In the genomic region with DNA sequence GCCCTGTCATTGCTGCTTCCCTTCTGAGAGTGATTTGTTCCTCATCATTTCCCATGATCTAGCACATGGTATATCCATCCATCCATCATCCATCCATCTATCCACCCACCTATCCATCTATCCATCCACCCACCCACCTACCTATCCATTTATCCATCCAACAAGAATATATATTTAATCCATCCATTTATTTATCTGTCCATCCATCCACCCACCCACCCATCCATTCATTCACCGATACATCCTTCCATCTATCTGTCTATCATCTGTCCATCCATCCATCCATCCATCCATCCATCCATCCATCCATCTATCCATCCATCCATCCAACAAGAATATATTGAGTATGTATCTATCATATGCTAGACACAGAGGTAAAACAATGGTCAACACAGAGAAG, we compare ENCODE assay signal across 25 cellular contexts.
"Had no signal": no experiment of that assay in that cellular context is flagged by ENCODE, and none has a peak within 500 bp of the region (broad histone marks: within the 10 kb centered on the region; RNA-seq: fewer than 3 reads in every experiment).

No MANE protein-coding gene starts in this region.

- H3K9me3 Mint-ChIP-seq: activated CD4-positive, alpha-beta memory T cell treated with anti-CD3 and anti-CD28 coated beads, Interleukin-2, amount 10 ng/mL, durations not matched to agents 7 days and 5 days; activated CD4-positive, alpha-beta T cell treated with anti-CD3 and anti-CD28 coated beads, Interleukin-2, amount 10 ng/mL, durations not matched to agents 7 days and 5 days; activated naive CD4-positive, alpha-beta T cell treated with anti-CD3 and anti-CD28 coated beads, Interleukin-2, amount 10 ng/mL, durations not matched to agents 7 days and 5 days; activated naive CD4-positive, alpha-beta T cell treated with anti-CD3 and anti-CD28 coated beads, Interleukin-2, amount 50 U/mL, for 72 hours; activated naive CD8-positive, alpha-beta T cell treated with anti-CD3 and anti-CD28 coated beads, Interleukin-2, amount 10 ng/mL, durations not matched to agents 7 days and 5 days; activated T-cell treated with anti-CD3 and anti-CD28 coated beads, Interleukin-2, amount 50 U/mL, for 24 hours; activated T-helper 1 cell treated with anti-CD3 and anti-CD28 coated beads, Interleukin-12 subunit alpha, Interleukin-12 subunit beta, Interleukin-2, Interleukin-4 antibody, amounts not matched to agents 30 ng/mL and 10 ng/mL and 1 ng/mL, durations not matched to agents 14 hours and 24 hours and 36 hours; activated T-helper 2 cell treated with anti-CD3 and anti-CD28 coated beads, Interferon-gamma antibody, Interleukin-2, Interleukin-4, amounts not matched to agents 10 μg/mL and 5 μg/mL and 100 μg/mL, durations not matched to agents 14 hours and 24 hours and 36 hours; endodermal cell; WTC11 had no signal

- DNase-seq: activated CD4-positive, alpha-beta memory T cell treated with anti-CD3 and anti-CD28 coated beads, Interleukin-2, amount 10 ng/mL, durations not matched to agents 7 days and 5 days; activated CD4-positive, alpha-beta T cell treated with anti-CD3 and anti-CD28 coated beads for 1 hour; activated CD4-positive, alpha-beta T cell treated with anti-CD3 and anti-CD28 coated beads for 4 hours; activated CD4-positive, alpha-beta T cell treated with anti-CD3 and anti-CD28 coated beads, Interleukin-2, amount 10 ng/mL, durations not matched to agents 7 days and 5 days; activated CD4-positive, alpha-beta T cell treated with anti-CD3 and anti-CD28 coated beads, Interleukin-2, amount 50 U/mL, for 4 hours; activated CD8-positive, alpha-beta memory T cell treated with anti-CD3 and anti-CD28 coated beads, Interleukin-2, amount 50 U/mL, for 48 hours; activated gamma-delta T cell; activated naive CD4-positive, alpha-beta T cell; activated naive CD4-positive, alpha-beta T cell treated with anti-CD3 and anti-CD28 coated beads, Interleukin-2, amount 10 ng/mL, durations not matched to agents 7 days and 5 days; activated naive CD8-positive, alpha-beta T cell treated with anti-CD3 and anti-CD28 coated beads, Interleukin-2, amount 10 ng/mL, durations not matched to agents 7 days and 5 days; activated T-cell treated with anti-CD3 and anti-CD28 coated beads for 4 hours; activated T-cell treated with anti-CD3 and anti-CD28 coated beads, Interleukin-2, amount 50 U/mL, for 24 hours; caudate nucleus; dorsolateral prefrontal cortex; effector memory CD4-positive, alpha-beta T cell; endodermal cell; foreskin fibroblast; head of caudate nucleus; T-helper 2 cell had no signal

- H3K4me3 Mint-ChIP-seq: activated CD4-positive, alpha-beta memory T cell treated with anti-CD3 and anti-CD28 coated beads, Interleukin-2, amount 10 ng/mL, durations not matched to agents 7 days and 5 days; activated CD4-positive, alpha-beta T cell treated with anti-CD3 and anti-CD28 coated beads, Interleukin-2, amount 10 ng/mL, durations not matched to agents 7 days and 5 days; activated naive CD4-positive, alpha-beta T cell treated with anti-CD3 and anti-CD28 coated beads, Interleukin-2, amount 10 ng/mL, durations not matched to agents 7 days and 5 days; activated naive CD8-positive, alpha-beta T cell treated with anti-CD3 and anti-CD28 coated beads, Interleukin-2, amount 10 ng/mL, durations not matched to agents 7 days and 5 days; activated T-cell treated with anti-CD3 and anti-CD28 coated beads, Interleukin-2, amount 50 U/mL, for 24 hours; activated T-helper 1 cell treated with anti-CD3 and anti-CD28 coated beads, Interleukin-12 subunit alpha, Interleukin-12 subunit beta, Interleukin-2, Interleukin-4 antibody, amounts not matched to agents 30 ng/mL and 10 ng/mL and 1 ng/mL, durations not matched to agents 14 hours and 24 hours and 36 hours; endodermal cell; WTC11 had no signal

- H3K4me1 Mint-ChIP-seq: activated CD4-positive, alpha-beta memory T cell treated with anti-CD3 and anti-CD28 coated beads, Interleukin-2, amount 10 ng/mL, durations not matched to agents 7 days and 5 days; activated CD4-positive, alpha-beta T cell treated with anti-CD3 and anti-CD28 coated beads, Interleukin-2, amount 10 ng/mL, durations not matched to agents 7 days and 5 days; activated naive CD4-positive, alpha-beta T cell treated with anti-CD3 and anti-CD28 coated beads, Interleukin-2, amount 10 ng/mL, durations not matched to agents 7 days and 5 days; activated naive CD8-positive, alpha-beta T cell treated with anti-CD3 and anti-CD28 coated beads, Interleukin-2, amount 10 ng/mL, durations not matched to agents 7 days and 5 days; endodermal cell; WTC11 had no signal

- H3K36me3 Mint-ChIP-seq: activated naive CD4-positive, alpha-beta T cell treated with anti-CD3 and anti-CD28 coated beads, Interleukin-2, amount 10 ng/mL, durations not matched to agents 7 days and 5 days; activated naive CD4-positive, alpha-beta T cell treated with anti-CD3 and anti-CD28 coated beads, Interleukin-2, amount 50 U/mL, for 72 hours; activated naive CD8-positive, alpha-beta T cell treated with anti-CD3 and anti-CD28 coated beads, Interleukin-2, amount 10 ng/mL, durations not matched to agents 7 days and 5 days had no signal

- H3K27ac Mint-ChIP-seq: activated CD4-positive, alpha-beta memory T cell treated with anti-CD3 and anti-CD28 coated beads, Interleukin-2, amount 10 ng/mL, durations not matched to agents 7 days and 5 days; activated CD4-positive, alpha-beta T cell treated with anti-CD3 and anti-CD28 coated beads, Interleukin-2, amount 10 ng/mL, durations not matched to agents 7 days and 5 days; activated naive CD4-positive, alpha-beta T cell treated with anti-CD3 and anti-CD28 coated beads, Interleukin-2, amount 10 ng/mL, durations not matched to agents 7 days and 5 days; activated naive CD8-positive, alpha-beta T cell treated with anti-CD3 and anti-CD28 coated beads, Interleukin-2, amount 10 ng/mL, durations not matched to agents 7 days and 5 days; activated T-cell treated with anti-CD3 and anti-CD28 coated beads, Interleukin-2, amount 50 U/mL, for 24 hours; activated T-helper 1 cell treated with anti-CD3 and anti-CD28 coated beads, Interleukin-12 subunit alpha, Interleukin-12 subunit beta, Interleukin-2, Interleukin-4 antibody, amounts not matched to agents 30 ng/mL and 10 ng/mL and 1 ng/mL, durations not matched to agents 14 hours and 24 hours and 36 hours; activated T-helper 2 cell treated with anti-CD3 and anti-CD28 coated beads, Interferon-gamma antibody, Interleukin-2, Interleukin-4, amounts not matched to agents 10 μg/mL and 5 μg/mL and 100 μg/mL, durations not matched to agents 14 hours and 24 hours and 36 hours; endodermal cell; WTC11 had no signal

- H3K27me3 ChIP-seq: dorsolateral prefrontal cortex had no signal

- H3K27ac ChIP-seq: VCaP had no signal

- H3K27me3 Mint-ChIP-seq: activated CD4-positive, alpha-beta memory T cell treated with anti-CD3 and anti-CD28 coated beads, Interleukin-2, amount 10 ng/mL, durations not matched to agents 7 days and 5 days; activated CD4-positive, alpha-beta T cell treated with anti-CD3 and anti-CD28 coated beads, Interleukin-2, amount 10 ng/mL, durations not matched to agents 7 days and 5 days; activated naive CD4-positive, alpha-beta T cell treated with anti-CD3 and anti-CD28 coated beads, Interleukin-2, amount 10 ng/mL, durations not matched to agents 7 days and 5 days; activated naive CD8-positive, alpha-beta T cell treated with anti-CD3 and anti-CD28 coated beads, Interleukin-2, amount 10 ng/mL, durations not matched to agents 7 days and 5 days; activated T-cell treated with anti-CD3 and anti-CD28 coated beads, Interleukin-2, amount 50 U/mL, for 24 hours had no signal

- ATAC-seq: activated naive CD4-positive, alpha-beta T cell treated with anti-CD3 and anti-CD28 coated beads, Interleukin-2, amount 50 U/mL, for 72 hours; esophagus mucosa; WTC11 had no signal

- H3K4me3 ChIP-seq: dorsolateral prefrontal cortex had no signal
